1 cellular context compared by ENCODE assay signal in genomic region chr17:15655162-15655561, GRCh38.
TF ChIP-seq lines count a peak whose summit lies in the region.

No MANE protein-coding gene starts in this region.

TF ChIP-seq in GM23338, 12 proteins besides CTCF, POLR2A, EP300 and RAD21 (continued from another document):
- TF ChIP-seq REST (IDR thresholded peaks at IDR 0.05; ENCODE audit: unreplicated experiment): no peak
- no peak for TF ChIP-seq ETS1 (IDR thresholded peaks at IDR 0.05)
- TF ChIP-seq ZNF462 (CRISPR knock-in tag; IDR thresholded peaks at IDR 0.05): no peak
TF ChIP-seq in GM23338: peak in this region for 0.
